ENCODE assay signal across 7 cellular contexts in genomic region chr19:41939861-41940442, GRCh38. TPM values are rescaled to one million over a fixed set of nuclear protein-coding genes. Genes with fewer than 3 reads are reported as not detected.
DNase-seq lines count a peak whose midpoint lies in the region; TF ChIP-seq lines count a peak whose summit lies in the region.

No MANE protein-coding gene starts in this region.

- peaks cover 4% of the 10 kb centered on the region; the same call in 1 of the 2 replicates for H3K79me2 ChIP-seq in SU-DHL-6 (ENCODE audit: insufficient read depth, low read length)

- H3K27me3 Mint-ChIP-seq in neural crest cell (ENCODE audit: low read depth) = peaks cover 46% of the 10 kb centered on the region

- H3K9me2 ChIP-seq in SU-DHL-6 (replicated peaks; ENCODE audit: insufficient read depth, low read length) = no peaks in the 10 kb centered on the region

- peaks cover 16% of the 10 kb centered on the region for H3K4me1 Mint-ChIP-seq in neural crest cell

- no peaks in the 10 kb centered on the region for H3K36me3 Mint-ChIP-seq in neural crest cell (ENCODE audit: low read depth)

- H3K36me3 ChIP-seq in H7 (replicated peaks; ENCODE audit: control insufficient read depth, insufficient read depth, low read length) (no peaks in the 10 kb centered on the region), SU-DHL-6 (ENCODE audit: low read length) (no peaks in the 10 kb centered on the region), duodenal mucosa (ENCODE audit: control insufficient read depth in 1 of 2, insufficient read depth in 2 of 2, low read length in 2 of 2) (no peaks in the 10 kb centered on the region)

- H3F3A ChIP-seq in SU-DHL-6 (ENCODE audit: insufficient read depth) = peaks cover 69% of the 10 kb centered on the region

- peak overlapping the region; percentile 92 for H3K4me2 ChIP-seq in SU-DHL-6 (ENCODE audit: low read depth, low read length, poor library complexity, severe bottlenecking)

- no peaks in the 10 kb centered on the region for H3K9me3 ChIP-seq in SU-DHL-6 (ENCODE audit: insufficient read depth, low read length)
- no peaks in the 10 kb centered on the region for H3K9me3 ChIP-seq in duodenal mucosa (ENCODE audit: control insufficient read depth in 1 of 2, low read length in 2 of 2)

- peaks cover 0 to 12% of the 10 kb centered on the region in 2 donors for H3K4me1 ChIP-seq in duodenal mucosa (ENCODE audit: control insufficient read depth in 1 of 2, insufficient read depth in 2 of 2, low read length in 2 of 2)

- no peak overlapping the region for H2AFZ ChIP-seq in SU-DHL-6 (ENCODE audit: low read depth, low read length, severe bottlenecking)

- peaks cover 2% of the 10 kb centered on the region for H3K9me3 Mint-ChIP-seq in neural crest cell

- H3K27me3 ChIP-seq in H7 (ENCODE audit: control insufficient read depth, insufficient read depth, low read length) (peaks cover 44% of the 10 kb centered on the region), SU-DHL-6 (ENCODE audit: low read length) (no peaks in the 10 kb centered on the region), duodenal mucosa (ENCODE audit: control insufficient read depth in 1 of 2, insufficient read depth in 2 of 2, low read length in 2 of 2) (peaks cover 17 to 24% of the 10 kb centered on the region in 2 donors)

- H4K20me1 ChIP-seq in SU-DHL-6 (ENCODE audit: low read depth, low read length) = no peaks in the 10 kb centered on the region

- peak overlapping the region; percentile 55 for H3K4me3 ChIP-seq in H7 (ENCODE audit: insufficient read depth, low read depth, low read length)
- H3K4me3 ChIP-seq in SU-DHL-6 (ENCODE audit: insufficient read depth, low read length, poor library complexity, severe bottlenecking) = peak overlapping the region; percentile 66
- peak overlapping the region; percentile 67 to 69 for H3K4me3 ChIP-seq in duodenal mucosa (ENCODE audit: low read depth in 1 of 2, low read length in 2 of 2)

- H3K4me3 Mint-ChIP-seq in neural crest cell = peak overlapping the region; percentile 68

- DNase-seq in H7 (peak; percentile 89), neural crest cell (ENCODE audit: low read depth, low spot score) (peak; percentile 49), SIG-M5 (lab: John Stamatoyannopoulos, UW) (no peak), NCI-H1048 (lab: John Stamatoyannopoulos, UW) (no peak), AG08396 (ENCODE audit: low spot score) (no peak)

- no peak overlapping the region for H3K27ac Mint-ChIP-seq in neural crest cell (ENCODE audit: unreplicated experiment)

- no peak for TF ChIP-seq CTCF in SU-DHL-6 (IDR thresholded peaks at IDR 0.05; ENCODE audit: insufficient read depth, low read length, poor library complexity, severe bottlenecking)
- no peak for TF ChIP-seq CTCF in neural crest cell (conservative IDR thresholded peaks at IDR 0.05)

- H3K27ac ChIP-seq in SU-DHL-6 (ENCODE audit: low read depth, low read length) (peak overlapping the region; percentile 99), duodenal mucosa (ENCODE audit: low read depth, low read length) (no peak overlapping the region)

- H3K9ac ChIP-seq in SU-DHL-6 (ENCODE audit: low read length) (peak overlapping the region; percentile 92), duodenal mucosa (ENCODE audit: low read depth in 1 of 2, low read length in 2 of 2) (peak overlapping the region in 1 of 2 donors; percentile 51)

RNA-seq across cellular contexts. Expression of gene ERFL, which starts 11.7 kb away (rescaled TPM):
- total RNA-seq in H7 (2014; rRNA removed; shearing (Covaris generic)) = 0.15 TPM in 1 of 2 replicates, not detected in the other
- 0.12 and 0.14 TPM in 2 replicates for total RNA-seq in neural crest cell

RNA-seq across cellular contexts. Expression of gene RABAC1, which starts 19.2 kb away (rescaled TPM):
- 140 and 163 TPM in 2 replicates for total RNA-seq in H7 (2014; rRNA removed; shearing (Covaris generic))
- total RNA-seq in neural crest cell = 83.8 and 93.4 TPM in 2 replicates

RNA-seq across cellular contexts. Expression of gene ATP1A3, which starts 54.1 kb away (rescaled TPM):
- 9.9 and 11.9 TPM in 2 replicates for total RNA-seq in H7 (2014; rRNA removed; shearing (Covaris generic))
- total RNA-seq in neural crest cell = 22.9 and 23.2 TPM in 2 replicates

RNA-seq across cellular contexts. Expression of gene ARHGEF1, which starts 57.0 kb away (rescaled TPM):
- 34.3 and 40.7 TPM in 2 replicates for total RNA-seq in H7 (2014; rRNA removed; shearing (Covaris generic))
- 62.3 and 69.9 TPM in 2 replicates for total RNA-seq in neural crest cell

Comparison
In these comparisons a context has a peak if more than half of its experiments do, and no peak if none do; other contexts are left out.
1. DNase-seq: peak in H7 (single experiment) and neural crest cell (single experiment); none in SIG-M5 (single experiment), NCI-H1048 (single experiment) and AG08396 (single experiment).
2. Peak in every context shown above with its lines, with median percentiles within 50 percentile points of each other: H3K4me3 ChIP-seq.